In genomic region chr3:131960324-131960723, GRCh38 we compare ENCODE assay signal across 22 cellular contexts.
DNase-seq lines count a peak whose midpoint lies in the region; ATAC-seq, FAIRE-seq and TF ChIP-seq lines count a peak whose summit lies in the region.
"Had no signal": no experiment of that assay in that cellular context is flagged by ENCODE, and none has a peak within 500 bp of the region (broad histone marks: within the 10 kb centered on the region; RNA-seq: fewer than 3 reads in every experiment).

No MANE protein-coding gene starts in this region.

- peak; percentile 76 for ATAC-seq in PC-3
- no peak for ATAC-seq in activated T-cell treated with anti-CD3 and anti-CD28 coated beads, Interleukin-2, amount 50 U/mL, for 72 hours (replicated peaks in 1 of 2)
- ATAC-seq: activated CD4-positive, CD25-positive, alpha-beta regulatory T cell treated with anti-CD3 and anti-CD28 coated beads, Interleukin-2, amount 50 U/mL, for 24 hours; heart left ventricle; right cardiac atrium had no signal

- peak overlapping the region; percentile 23 for H3K4me2 ChIP-seq in PC-3 (ENCODE audit: low read length)
- H3K4me2 ChIP-seq in fibroblast of lung (ENCODE audit: extremely low read depth, insufficient read depth, low read length) = no peak overlapping the region

- H3K4me3 ChIP-seq in PC-3 (ENCODE audit: low read length) (no peak overlapping the region), fibroblast of lung (replicated peaks in 1 of 4; ENCODE audit: control extremely low read depth in 1 of 4, insufficient read depth in 1 of 4, low read depth in 3 of 4, low read length in 4 of 4) (no peak overlapping the region), small intestine (ENCODE audit: low read depth in 1 of 2, low read length in 2 of 2) (no peak overlapping the region)
- H3K4me3 ChIP-seq: heart left ventricle, thoracic aorta had no signal

- 8 to 48% (median 37%) methylated on average over 1 of the region's 1 CpG for WGBS in small intestine, 3 donors

- TF ChIP-seq CTCF in PC-3 (conservative IDR thresholded peaks at IDR 0.05; ENCODE audit: low read depth, low read length) (no peak), fibroblast of lung (conservative IDR thresholded peaks at IDR 0.05 in 1 of 2, IDR thresholded peaks at IDR 0.05 in 1 of 2; ENCODE audit: low read depth in 1 of 2, low read length in 2 of 2) (no peak)

- H3K9me3 Mint-ChIP-seq in activated T-cell treated with anti-CD3 and anti-CD28 coated beads, Interleukin-2, amount 50 U/mL, for 72 hours = peaks cover 4 to 5% of the 10 kb centered on the region in 2 donors
- peaks cover 0 to 13% (median 3%) of the 10 kb centered on the region in 6 donors for H3K9me3 Mint-ChIP-seq in immature natural killer cell
- H3K9me3 Mint-ChIP-seq: H9 had no signal

- no peaks in the 10 kb centered on the region for H3K9me2 ChIP-seq in PC-3 (replicated peaks; ENCODE audit: low read length)

- 0 out of 2 replicates have a peak overlapping the region, but pooled peaks have one; percentile 30 for H2AFZ ChIP-seq in PC-3 (ENCODE audit: low read length)
- H2AFZ ChIP-seq in fibroblast of lung (ENCODE audit: low read length) = no peak overlapping the region

- POLR2A ChIA-PET in PC-3 (lab: Charles Lee; ENCODE audit: unreplicated experiment) = no interaction called here

- H3K4me3 Mint-ChIP-seq in activated T-cell treated with anti-CD3 and anti-CD28 coated beads, Interleukin-2, amount 50 U/mL, for 72 hours = no peak overlapping the region
- H3K4me3 Mint-ChIP-seq in immature natural killer cell = no peak overlapping the region
- H3K4me3 Mint-ChIP-seq: H9 had no signal

- H3K36me3 ChIP-seq in PC-3 (ENCODE audit: low read depth, low read length) (no peaks in the 10 kb centered on the region), fibroblast of lung (ENCODE audit: control insufficient read depth, insufficient read depth, low read length) (no peaks in the 10 kb centered on the region), small intestine (ENCODE audit: control insufficient read depth in 2 of 2, insufficient read depth in 2 of 2, low read length in 2 of 2) (no peaks in the 10 kb centered on the region)
- H3K36me3 ChIP-seq: heart left ventricle, neutrophil, thoracic aorta had no signal

- H3K27ac ChIP-seq in PC-3 (ENCODE audit: low read length) (no peak overlapping the region), fibroblast of lung (ENCODE audit: insufficient read depth, low read length) (no peak overlapping the region), small intestine (ENCODE audit: low read depth in 1 of 2, low read length in 1 of 2) (no peak overlapping the region)
- H3K27ac ChIP-seq: heart left ventricle, neutrophil, thoracic aorta had no signal

- no peaks in the 10 kb centered on the region for H3K36me3 Mint-ChIP-seq in activated T-cell treated with anti-CD3 and anti-CD28 coated beads, Interleukin-2, amount 50 U/mL, for 72 hours (ENCODE audit: insufficient read depth in 2 of 2)
- no peaks in the 10 kb centered on the region for H3K36me3 Mint-ChIP-seq in immature natural killer cell

- intact Hi-C loops in PC-3 (cut with micrococcal nuclease) = no loop called here

- H3K27me3 ChIP-seq in PC-3 (ENCODE audit: low read length) (no peaks in the 10 kb centered on the region), fibroblast of lung (ENCODE audit: control insufficient read depth, insufficient read depth, low read length) (no peaks in the 10 kb centered on the region), small intestine (ENCODE audit: control insufficient read depth in 2 of 2, insufficient read depth in 2 of 2, low read length in 2 of 2) (peaks cover 0 to 1% of the 10 kb centered on the region in 2 donors)

- H3K4me1 ChIP-seq in PC-3 (ENCODE audit: insufficient read depth, low read length) = peaks cover 14% of the 10 kb centered on the region
- no peaks in the 10 kb centered on the region for H3K4me1 ChIP-seq in fibroblast of lung (ENCODE audit: control insufficient read depth, extremely low read depth, insufficient read depth, low read length)
- no peaks in the 10 kb centered on the region for H3K4me1 ChIP-seq in small intestine (ENCODE audit: control insufficient read depth in 2 of 2, insufficient read depth in 1 of 2, low read depth in 1 of 2, low read length in 1 of 2)
- H3K4me1 ChIP-seq: heart left ventricle had no signal

- peaks cover 10% of the 10 kb centered on the region for H3K27me3 Mint-ChIP-seq in activated T-cell treated with anti-CD3 and anti-CD28 coated beads, Interleukin-2, amount 50 U/mL, for 72 hours (ENCODE audit: low read depth)
- peaks cover 2 to 5% (median 3%) of the 10 kb centered on the region in 3 donors for H3K27me3 Mint-ChIP-seq in immature natural killer cell (ENCODE audit: low read depth in 3 of 3)

- H3K9ac ChIP-seq in PC-3 (ENCODE audit: low read length) (no peak overlapping the region), fibroblast of lung (ENCODE audit: insufficient read depth, low read length) (no peak overlapping the region)

- H3K9me3 ChIP-seq in PC-3 (ENCODE audit: low read length) (no peaks in the 10 kb centered on the region), fibroblast of lung (ENCODE audit: control insufficient read depth, insufficient read depth, low read depth, low read length) (no peaks in the 10 kb centered on the region), small intestine (ENCODE audit: control insufficient read depth, low read depth) (no peaks in the 10 kb centered on the region)
- H3K9me3 ChIP-seq: neutrophil, thoracic aorta had no signal

- CTCF ChIA-PET in PC-3 (lab: Charles Lee) = no interaction called here

- no peak for FAIRE-seq in small intestine (lab: Jason Lieb, UNC)
- FAIRE-seq: keratinocyte had no signal

- no TSS peak for BruUV-seq in PC-3 (replicated peaks; lab: Mats Ljungman, UMichigan)

- no peaks in the 10 kb centered on the region for H3K4me1 Mint-ChIP-seq in activated T-cell treated with anti-CD3 and anti-CD28 coated beads, Interleukin-2, amount 50 U/mL, for 72 hours (ENCODE audit: low read depth)
- no peaks in the 10 kb centered on the region for H3K4me1 Mint-ChIP-seq in immature natural killer cell

- H4K20me1 ChIP-seq in PC-3 (ENCODE audit: low read length) = no peaks in the 10 kb centered on the region
- no peaks in the 10 kb centered on the region for H4K20me1 ChIP-seq in fibroblast of lung (ENCODE audit: control insufficient read depth, extremely low read depth, insufficient read depth, low read length)

- no peaks in the 10 kb centered on the region for H3F3A ChIP-seq in PC-3 (ENCODE audit: low read length, unreplicated experiment)

- no peak overlapping the region for H3K27ac Mint-ChIP-seq in activated T-cell treated with anti-CD3 and anti-CD28 coated beads, Interleukin-2, amount 50 U/mL, for 72 hours
- H3K27ac Mint-ChIP-seq in immature natural killer cell = no peak overlapping the region

- H3K79me2 ChIP-seq in PC-3 (ENCODE audit: low read length) = no peaks in the 10 kb centered on the region
- no peaks in the 10 kb centered on the region for H3K79me2 ChIP-seq in fibroblast of lung (ENCODE audit: control insufficient read depth, insufficient read depth, low read length)

- peak; percentile 78 for DNase-seq in HCEC 1CT
- DNase-seq in PC-3 = peak; percentile 48
- DNase-seq in fibroblast of lung (ENCODE audit: low read depth in 2 of 2) = peak; percentile 12 to 76
- peak; percentile 49 for DNase-seq in small intestine
- no peak for DNase-seq in SHP77 (lab: John Stamatoyannopoulos, UW)
- no peak for DNase-seq in activated T-cell treated with anti-CD3 and anti-CD28 coated beads, Interleukin-2, amount 50 U/mL, for 72 hours
- no peak for DNase-seq in immature natural killer cell
- DNase-seq: activated effector memory CD4-positive, alpha-beta T cell treated with anti-CD3 and anti-CD28 coated beads, Interleukin-2, amount 50 U/mL, for 16 hours; amygdala; C1 segment of cervical spinal cord; H9; heart left ventricle; midbrain; NCI-H1930; NCI-H526; right cardiac atrium; stimulated activated CD4-positive, alpha-beta T cell treated with anti-CD3 and anti-CD28 coated beads, Interleukin-2, amount 100 ng/mL, for 48 hours; stimulated activated CD8-positive, alpha-beta memory T cell treated with anti-CD3 and anti-CD28 coated beads, Interleukin-4, amount 100 ng/mL, for 48 hours had no signal

Comparison
In these comparisons a context has a peak if more than half of its experiments do, and no peak if none do; other contexts are left out.
1. DNase-seq: peak in HCEC 1CT (single experiment), PC-3 (single experiment), fibroblast of lung (2 of 2) and small intestine (single experiment); none in SHP77 (0 of 2), activated T-cell treated with anti-CD3 and anti-CD28 coated beads, Interleukin-2, amount 50 U/mL, for 72 hours (0 of 2) and immature natural killer cell (0 of 3).